Comparison of ENCODE assay signal across 8 cellular contexts in the genomic region with DNA sequence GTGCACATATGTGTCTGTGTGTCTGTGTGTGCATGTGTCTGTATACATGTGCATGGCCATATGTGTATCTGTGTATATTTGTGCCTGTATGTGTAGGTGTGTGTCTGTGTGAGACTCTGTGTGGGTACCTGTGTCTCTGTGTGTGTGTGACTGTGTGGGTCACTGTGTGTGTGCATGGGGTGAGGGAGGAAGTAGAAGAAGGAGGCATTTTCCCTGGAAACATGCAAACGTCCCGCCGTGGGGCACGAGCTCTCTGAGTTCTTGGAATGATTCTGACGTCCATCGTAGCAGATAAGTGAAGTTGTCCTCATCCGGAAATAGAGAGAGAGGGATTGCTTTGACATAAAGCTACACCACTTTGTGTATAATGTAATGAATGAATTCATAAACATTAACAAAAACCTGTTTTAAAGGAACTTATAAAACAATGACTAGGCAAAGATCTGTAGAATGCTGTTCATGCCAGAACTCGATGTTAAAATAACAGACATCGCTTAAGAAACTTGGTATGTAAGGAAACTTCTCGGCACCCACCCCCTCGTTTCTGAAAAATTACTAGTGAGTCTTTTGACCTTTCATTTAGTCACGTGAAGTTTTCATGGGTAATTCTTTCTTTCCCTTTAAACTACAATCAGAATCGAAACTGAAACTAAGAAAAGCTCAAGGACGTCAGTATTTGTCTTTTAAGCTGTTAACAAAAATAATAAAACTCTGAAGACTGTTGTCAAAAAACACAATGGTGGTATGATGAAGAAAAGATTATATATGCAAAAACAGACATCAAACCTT. TPM values are rescaled to one million over a fixed set of nuclear protein-coding genes. Genes with fewer than 3 reads are reported as not detected.
DNase-seq lines count a peak whose midpoint lies in the region; ATAC-seq and TF ChIP-seq lines count a peak whose summit lies in the region.

No MANE protein-coding gene starts in this region.

- H3K23ac ChIP-seq in trophoblast cell (ENCODE audit: low read length) (no peak overlapping the region), H9 (ENCODE audit: insufficient read length, low read depth, low read length) (no peak overlapping the region)

- no peak overlapping the region for H2BK15ac ChIP-seq in H9 (ENCODE audit: low read depth, low read length)

- POLR2A ChIA-PET in CD8-positive, alpha-beta memory T cell (lab: Charles Lee), result interaction anchor here (0.7 to 3.5 kb wide), 11 partner anchors 9 to 135 kb away, joined by 3 to 59 read pairs (median 4); partner anchors contain the start of gene KLF6

- peak overlapping the region; percentile 34 for H3K9ac ChIP-seq in fibroblast of lung (ENCODE audit: insufficient read depth, low read length)
- no peak overlapping the region for H3K9ac ChIP-seq in trophoblast cell (ENCODE audit: low read length)
- H3K9ac ChIP-seq in H9 (ENCODE audit: extremely low read depth, insufficient read length, low read length), result no peak overlapping the region

- H2BK120ac ChIP-seq in trophoblast cell (ENCODE audit: insufficient read depth, low read length, poor library complexity), result no peak overlapping the region
- no peak overlapping the region for H2BK120ac ChIP-seq in H9 (ENCODE audit: low read depth, low read length, poor library complexity, severe bottlenecking)

- peak overlapping the region; percentile 79 for H2BK12ac ChIP-seq in trophoblast cell (ENCODE audit: low read length)
- no peak overlapping the region for H2BK12ac ChIP-seq in H9 (ENCODE audit: insufficient read length, low read depth, low read length)

- CTCF ChIA-PET in CD8-positive, alpha-beta memory T cell (lab: Charles Lee), result interaction anchor here (0.9 to 3.4 kb wide), 7 partner anchors 13 to 141 kb away, joined by 3 to 14 read pairs (median 4); partner anchors contain the start of gene KLF6

- peak overlapping the region; percentile 28 for H2BK5ac ChIP-seq in trophoblast cell (ENCODE audit: low read depth, low read length, poor library complexity)
- H2BK5ac ChIP-seq in H9 (ENCODE audit: insufficient read length, low read length), result no peak overlapping the region

- peak overlapping the region; percentile 23 for H3K4ac ChIP-seq in trophoblast cell (ENCODE audit: low read depth, low read length)
- no peak overlapping the region for H3K4ac ChIP-seq in H9 (ENCODE audit: low read depth, low read length)

- H3K9me3 Mint-ChIP-seq in CD8-positive, alpha-beta memory T cell, result no peaks in the 10 kb centered on the region
- H3K9me3 Mint-ChIP-seq in H9, result peaks cover 0 to 3% of the 10 kb centered on the region in 2 experiments; a peak in 2 of 5 replicates

- no peak overlapping the region for H3K56ac ChIP-seq in H9 (ENCODE audit: insufficient read length, low read depth, low read length)

- H3K79me2 ChIP-seq in fibroblast of lung (ENCODE audit: control insufficient read depth, insufficient read depth, low read length) (no peaks in the 10 kb centered on the region), trophoblast cell (ENCODE audit: control insufficient read depth, insufficient read depth, low read length, poor library complexity) (peaks cover 7% of the 10 kb centered on the region), H9 (ENCODE audit: insufficient read depth, low read length) (no peaks in the 10 kb centered on the region)

- H3K4me3 Mint-ChIP-seq in CD8-positive, alpha-beta memory T cell, result peak overlapping the region; percentile 75 to 88 (median 80)
- H3K4me3 Mint-ChIP-seq in H9, result no peak overlapping the region

- H3K79me1 ChIP-seq in trophoblast cell (ENCODE audit: low read length) (peaks cover 39% of the 10 kb centered on the region), H9 (ENCODE audit: insufficient read depth, low read depth, low read length, poor library complexity, severe bottlenecking) (no peaks in the 10 kb centered on the region)

- H4K12ac ChIP-seq in trophoblast cell (ENCODE audit: low read depth, low read length), result no peak overlapping the region

- H4K91ac ChIP-seq in trophoblast cell (ENCODE audit: low read depth, low read length) (peak overlapping the region; percentile 76), H9 (ENCODE audit: insufficient read length, low read depth, low read length) (no peak overlapping the region)

- no peaks in the 10 kb centered on the region for H3K36me3 Mint-ChIP-seq in CD8-positive, alpha-beta memory T cell
- no peaks in the 10 kb centered on the region for H3K36me3 Mint-ChIP-seq in H9 (ENCODE audit: insufficient read depth in 1 of 3, low read depth in 3 of 3)

- peaks cover 15% of the 10 kb centered on the region for H3K4me1 ChIP-seq in CD8-positive, alpha-beta memory T cell (ENCODE audit: insufficient read depth, low read length)
- H3K4me1 ChIP-seq in fibroblast of lung (ENCODE audit: control insufficient read depth, extremely low read depth, insufficient read depth, low read length) (peaks cover 10% of the 10 kb centered on the region), trophoblast cell (ENCODE audit: control insufficient read depth in 1 of 2, insufficient read depth in 2 of 2, low read length in 2 of 2) (peaks cover 29 to 37% of the 10 kb centered on the region in 2 experiments), H9 (ENCODE audit: insufficient read depth, low read length) (peaks cover 6% of the 10 kb centered on the region; the same call in 1 of the 2 replicates)

- peak in 2 of 5 donors; percentile 34 to 57 for DNase-seq in CD8-positive, alpha-beta memory T cell
- DNase-seq in activated CD4-positive, alpha-beta T cell treated with anti-CD3 and anti-CD28 coated beads, Interleukin-2, amount 50 U/mL, for 48 hours, result peak; percentile 54 to 58
- peak; percentile 79 to 88 for DNase-seq in fibroblast of lung (ENCODE audit: low read depth in 2 of 2)
- DNase-seq in trophoblast cell, result peak; percentile 87 to 96
- no peak for DNase-seq in H9
- DNase-seq in mesenteric fat pad (ENCODE audit: low spot score), result no peak

- H2AK5ac ChIP-seq in trophoblast cell (ENCODE audit: low read length) (peak overlapping the region; percentile 66), H9 (ENCODE audit: insufficient read length, low read length) (no peak overlapping the region)

- no peak for TF ChIP-seq CTCF in fibroblast of lung (conservative IDR thresholded peaks at IDR 0.05 in 1 of 2, IDR thresholded peaks at IDR 0.05 in 1 of 2; ENCODE audit: low read depth in 1 of 2, low read length in 2 of 2)
- no peak for TF ChIP-seq CTCF in H9 (conservative IDR thresholded peaks at IDR 0.05)

- no peaks in the 10 kb centered on the region for H3K36me3 ChIP-seq in CD8-positive, alpha-beta memory T cell (ENCODE audit: insufficient read depth, low read length)
- H3K36me3 ChIP-seq in fibroblast of lung (ENCODE audit: control insufficient read depth, insufficient read depth, low read length), result no peaks in the 10 kb centered on the region
- H3K36me3 ChIP-seq in trophoblast cell (ENCODE audit: control insufficient read depth in 1 of 2, insufficient read depth in 2 of 2, low read length in 2 of 2), result no peaks in the 10 kb centered on the region

- H3K4me2 ChIP-seq in fibroblast of lung (ENCODE audit: extremely low read depth, insufficient read depth, low read length) (peak overlapping the region; percentile 77), trophoblast cell (ENCODE audit: low read length) (no peak overlapping the region), H9 (ENCODE audit: insufficient read depth, insufficient read length, low read length) (no peak overlapping the region)

- H2AFZ ChIP-seq in fibroblast of lung (ENCODE audit: low read length) (peak overlapping the region; percentile 70), trophoblast cell (ENCODE audit: insufficient read depth, low read length, poor library complexity) (no peak overlapping the region), H9 (ENCODE audit: low read length) (no peak overlapping the region)

- H4K5ac ChIP-seq in H9 (ENCODE audit: insufficient read length, low read depth, low read length), result no peak overlapping the region

- H4K8ac ChIP-seq in trophoblast cell (ENCODE audit: low read depth, low read length), result peak overlapping the region; percentile 8
- H4K8ac ChIP-seq in H9 (replicated peaks; ENCODE audit: insufficient read length, low read depth, low read length), result no peak overlapping the region

- H3K18ac ChIP-seq in trophoblast cell (ENCODE audit: low read length), result peak overlapping the region; percentile 67
- H3K18ac ChIP-seq in H9 (ENCODE audit: insufficient read length, low read depth, low read length), result no peak overlapping the region

- peak overlapping the region; percentile 74 for H3K14ac ChIP-seq in trophoblast cell (ENCODE audit: low read length)
- no peak overlapping the region for H3K14ac ChIP-seq in H9 (ENCODE audit: insufficient read depth, low read length)

- ATAC-seq in HG03354 (IDR thresholded peaks at IDR 0.05; ENCODE audit: poor library complexity, severe bottlenecking, unreplicated experiment) (peak; percentile 64), GM18498 (IDR thresholded peaks at IDR 0.05; ENCODE audit: unreplicated experiment) (no peak)

- peak overlapping the region; percentile 72 to 96 (median 94) for H3K27ac Mint-ChIP-seq in CD8-positive, alpha-beta memory T cell
- peak overlapping the region in 1 of 3 experiments; percentile 17; a peak in 2 of 7 replicates for H3K27ac Mint-ChIP-seq in H9

- H3T11ph ChIP-seq in H9 (ENCODE audit: low read length), result no peak overlapping the region

- no peaks in the 10 kb centered on the region for H3K27me3 ChIP-seq in CD8-positive, alpha-beta memory T cell (ENCODE audit: insufficient read depth, low read length, poor library complexity, severe bottlenecking)
- H3K27me3 ChIP-seq in fibroblast of lung (ENCODE audit: control insufficient read depth, insufficient read depth, low read length) (no peaks in the 10 kb centered on the region), trophoblast cell (ENCODE audit: insufficient read depth, low read length) (no peaks in the 10 kb centered on the region), H9 (ENCODE audit: insufficient read depth, low read length) (no peaks in the 10 kb centered on the region)

- H3K4me3 ChIP-seq in CD8-positive, alpha-beta memory T cell (ENCODE audit: low read length), result peak overlapping the region; percentile 35
- H3K4me3 ChIP-seq in fibroblast of lung (replicated peaks in 1 of 4; ENCODE audit: control extremely low read depth in 1 of 4, insufficient read depth in 1 of 4, low read depth in 3 of 4, low read length in 4 of 4) (peak overlapping the region; percentile 11 to 41 (median 28)), trophoblast cell (ENCODE audit: low read depth, low read length) (no peak overlapping the region)

- no peaks in the 10 kb centered on the region for H3K27me3 Mint-ChIP-seq in CD8-positive, alpha-beta memory T cell
- no peaks in the 10 kb centered on the region for H3K27me3 Mint-ChIP-seq in H9 (ENCODE audit: low read depth)

- H4K20me1 ChIP-seq in fibroblast of lung (ENCODE audit: control insufficient read depth, extremely low read depth, insufficient read depth, low read length), result no peaks in the 10 kb centered on the region
- no peaks in the 10 kb centered on the region for H4K20me1 ChIP-seq in H9 (ENCODE audit: control insufficient read depth, insufficient read depth, insufficient read length)

- H3K4me1 Mint-ChIP-seq in CD8-positive, alpha-beta memory T cell, result peaks cover 21 to 51% (median 22%) of the 10 kb centered on the region in 3 donors
- peaks cover 49 to 65% of the 10 kb centered on the region in 2 experiments for H3K4me1 Mint-ChIP-seq in H9

- no peaks in the 10 kb centered on the region for H3K23me2 ChIP-seq in H9 (ENCODE audit: insufficient read length, low read depth, low read length, poor library complexity, severe bottlenecking)

- no CpG with 5 or more reads among the region's 14 CpGs for WGBS in trophoblast cell (ENCODE audit: extremely low coverage, insufficient coverage, insufficient read length)
- no CpG with 5 or more reads among the region's 14 CpGs for WGBS in H9 (ENCODE audit: extremely low coverage, insufficient read length, low lambda C conversion rate)

- peak overlapping the region; percentile 67 for H3K27ac ChIP-seq in CD8-positive, alpha-beta memory T cell (ENCODE audit: low read depth, low read length)
- peak overlapping the region; percentile 88 for H3K27ac ChIP-seq in fibroblast of lung (ENCODE audit: insufficient read depth, low read length)
- peak overlapping the region; percentile 7 for H3K27ac ChIP-seq in trophoblast cell (ENCODE audit: low read depth, low read length)
- H3K27ac ChIP-seq in H9 (ENCODE audit: insufficient read length, low read depth, low read length), result no peak overlapping the region

- H3K9me3 ChIP-seq in CD8-positive, alpha-beta memory T cell (ENCODE audit: low read length), result no peaks in the 10 kb centered on the region
- no peaks in the 10 kb centered on the region for H3K9me3 ChIP-seq in fibroblast of lung (ENCODE audit: control insufficient read depth, insufficient read depth, low read depth, low read length)
- peaks cover 4% of the 10 kb centered on the region for H3K9me3 ChIP-seq in trophoblast cell (ENCODE audit: insufficient read depth, low read depth, low read length)
- H3K9me3 ChIP-seq in H9 (ENCODE audit: control insufficient read depth, low read depth, low read length), result no peaks in the 10 kb centered on the region

- no peak overlapping the region for H2BK20ac ChIP-seq in H9 (ENCODE audit: low read depth, low read length, poor library complexity, severe bottlenecking)

RNA-seq across cellular contexts. Expression of gene KLF6, which starts 43.6 kb away (rescaled TPM):
- 100 to 1,000 TPM; 187 to 192 TPM for total RNA-seq in CD8-positive, alpha-beta memory T cell
- polyA plus RNA-seq in CD8-positive, alpha-beta memory T cell, result 883 TPM
- total RNA-seq in fibroblast of lung, result 39.0 and 96.1 TPM in 2 replicates
- 105 and 140 TPM in 2 replicates for polyA plus RNA-seq in fibroblast of lung
- polyA plus RNA-seq in fibroblast of lung (2012), result 81.6 and 107 TPM in 2 replicates
- polyA minus RNA-seq in fibroblast of lung (ENCODE audit: low replicate concordance), result 181 and 546 TPM in 2 replicates
- 113 TPM in 2 replicates for polyA plus RNA-seq in trophoblast cell (2013)
- total RNA-seq in H9 (2021), result 19.3 and 20.9 TPM in 2 replicates
- 474 TPM for total RNA-seq in mesenteric fat pad

Comparison
In these comparisons a context has a peak if more than half of its experiments do, and no peak if none do; other contexts are left out.
1. DNase-seq: peak in activated CD4-positive, alpha-beta T cell treated with anti-CD3 and anti-CD28 coated beads, Interleukin-2, amount 50 U/mL, for 48 hours (2 of 2), fibroblast of lung (2 of 2) and trophoblast cell (2 of 2); none in H9 (single experiment) and mesenteric fat pad (single experiment).
2. H3K4me3 Mint-ChIP-seq: peak in CD8-positive, alpha-beta memory T cell (7 of 7); none in H9 (0 of 2).